Comparison of ENCODE assay signal across 29 cellular contexts in genomic region chr4:145656156-145656555, GRCh38. TPM values are rescaled to one million over a fixed set of nuclear protein-coding genes. Genes with fewer than 3 reads are reported as not detected.
DNase-seq lines count a peak whose midpoint lies in the region; ATAC-seq lines count a peak whose summit lies in the region.
"Had no signal": no experiment of that assay in that cellular context is flagged by ENCODE, and none has a peak within 500 bp of the region (broad histone marks: within the 10 kb centered on the region; RNA-seq: fewer than 3 reads in every experiment).

No MANE protein-coding gene starts in this region.

- peak; percentile 6 for DNase-seq in kidney tubule cell (ENCODE audit: low spot score)
- DNase-seq: 8988T; ACHN; AML-193; BE2C; C1 segment of cervical spinal cord; Caco-2; Calu3; CD4-positive, alpha-beta memory T cell; CD4-positive, alpha-beta T cell; CD4-positive, CD25-positive, alpha-beta regulatory T cell; CD8-positive, alpha-beta memory T cell; CD8-positive, alpha-beta T cell; COR-L47; DMS 273 treated with DMSO at 0.1 percent for 48 hours; DMS153; DMS53; DMS79; DMS79 treated with DMSO at 0.1 percent for 48 hours; DND-41; EL had no signal

- ATAC-seq in esophagus mucosa (peak; percentile 74), GM19467 (IDR thresholded peaks at IDR 0.05; ENCODE audit: unreplicated experiment) (no peak), GM19351 (IDR thresholded peaks at IDR 0.05; ENCODE audit: unreplicated experiment) (no peak)
- ATAC-seq: A549; CD8-positive, alpha-beta T cell had no signal

RNA-seq across cellular contexts. Expression of gene C4orf51, which starts 23.8 kb away (rescaled TPM):
- total RNA-seq in esophagus mucosa, result not detected
- total RNA-seq: A172; A673; B cell; Caco-2; Calu3; CD4-positive, alpha-beta memory T cell; CD4-positive, alpha-beta T cell; CD4-positive, CD25-positive, alpha-beta regulatory T cell; CD8-positive, alpha-beta memory T cell; CD8-positive, alpha-beta T cell; Daoy had no signal

RNA-seq across cellular contexts. Expression of gene MMAA, which starts 37.0 kb away (rescaled TPM):
- total RNA-seq in esophagus mucosa, result 7.6 TPM
